Comparison of ENCODE assay signal across 12 cellular contexts in genomic region chr22:38727123-38727522, GRCh38.
"Had no signal": no experiment of that assay in that cellular context is flagged by ENCODE, and none has a peak within 500 bp of the region (broad histone marks: within the 10 kb centered on the region; RNA-seq: fewer than 3 reads in every experiment).

No MANE protein-coding gene starts in this region.

- DNase-seq: activated CD4-positive, CD25-positive, alpha-beta regulatory T cell; activated CD8-positive, alpha-beta memory T cell treated with anti-CD3 and anti-CD28 coated beads, Interleukin-2, amount 10 ng/mL, durations not matched to agents 7 days and 5 days; activated gamma-delta T cell treated with Interleukin-2 at 50 U/mL for 16 hours; activated T-cell treated with anti-CD3 and anti-CD28 coated beads, Interleukin-2, amount 50 U/mL, for 4 hours; amygdala; brain microvascular endothelial cell; foreskin keratinocyte; mesenchymal stem cell; SIG-M5; trophoblast cell had no signal

- H3K4me3 ChIP-seq: heart left ventricle, left lung had no signal

- H3K9me3 Mint-ChIP-seq: activated T-cell treated with anti-CD3 and anti-CD28 coated beads, Interleukin-2, amount 50 U/mL, for 4 hours had no signal

- H3K4me3 Mint-ChIP-seq: activated CD8-positive, alpha-beta memory T cell treated with anti-CD3 and anti-CD28 coated beads, Interleukin-2, amount 10 ng/mL, durations not matched to agents 7 days and 5 days; activated T-cell treated with anti-CD3 and anti-CD28 coated beads, Interleukin-2, amount 50 U/mL, for 4 hours had no signal

- H3K27ac Mint-ChIP-seq: activated CD8-positive, alpha-beta memory T cell treated with anti-CD3 and anti-CD28 coated beads, Interleukin-2, amount 10 ng/mL, durations not matched to agents 7 days and 5 days had no signal

- H3K4me1 Mint-ChIP-seq: activated CD8-positive, alpha-beta memory T cell treated with anti-CD3 and anti-CD28 coated beads, Interleukin-2, amount 10 ng/mL, durations not matched to agents 7 days and 5 days had no signal

- ATAC-seq: activated CD8-positive, alpha-beta memory T cell treated with anti-CD3 and anti-CD28 coated beads, Interleukin-2, amount 10 ng/mL, durations not matched to agents 7 days and 5 days; activated T-cell treated with anti-CD3 and anti-CD28 coated beads, Interleukin-2, amount 50 U/mL, for 4 hours; foreskin keratinocyte; heart left ventricle; left lung had no signal

- H3K27ac ChIP-seq: brain microvascular endothelial cell, foreskin keratinocyte, heart left ventricle, left lung had no signal

- H3K27me3 Mint-ChIP-seq: activated CD8-positive, alpha-beta memory T cell treated with anti-CD3 and anti-CD28 coated beads, Interleukin-2, amount 10 ng/mL, durations not matched to agents 7 days and 5 days had no signal

- H3K27me3 ChIP-seq: brain microvascular endothelial cell, foreskin keratinocyte, heart left ventricle, left lung had no signal

- H3K9me3 ChIP-seq: heart left ventricle, left lung had no signal

- H3K4me1 ChIP-seq: foreskin keratinocyte, left lung had no signal
